In the genomic region with DNA sequence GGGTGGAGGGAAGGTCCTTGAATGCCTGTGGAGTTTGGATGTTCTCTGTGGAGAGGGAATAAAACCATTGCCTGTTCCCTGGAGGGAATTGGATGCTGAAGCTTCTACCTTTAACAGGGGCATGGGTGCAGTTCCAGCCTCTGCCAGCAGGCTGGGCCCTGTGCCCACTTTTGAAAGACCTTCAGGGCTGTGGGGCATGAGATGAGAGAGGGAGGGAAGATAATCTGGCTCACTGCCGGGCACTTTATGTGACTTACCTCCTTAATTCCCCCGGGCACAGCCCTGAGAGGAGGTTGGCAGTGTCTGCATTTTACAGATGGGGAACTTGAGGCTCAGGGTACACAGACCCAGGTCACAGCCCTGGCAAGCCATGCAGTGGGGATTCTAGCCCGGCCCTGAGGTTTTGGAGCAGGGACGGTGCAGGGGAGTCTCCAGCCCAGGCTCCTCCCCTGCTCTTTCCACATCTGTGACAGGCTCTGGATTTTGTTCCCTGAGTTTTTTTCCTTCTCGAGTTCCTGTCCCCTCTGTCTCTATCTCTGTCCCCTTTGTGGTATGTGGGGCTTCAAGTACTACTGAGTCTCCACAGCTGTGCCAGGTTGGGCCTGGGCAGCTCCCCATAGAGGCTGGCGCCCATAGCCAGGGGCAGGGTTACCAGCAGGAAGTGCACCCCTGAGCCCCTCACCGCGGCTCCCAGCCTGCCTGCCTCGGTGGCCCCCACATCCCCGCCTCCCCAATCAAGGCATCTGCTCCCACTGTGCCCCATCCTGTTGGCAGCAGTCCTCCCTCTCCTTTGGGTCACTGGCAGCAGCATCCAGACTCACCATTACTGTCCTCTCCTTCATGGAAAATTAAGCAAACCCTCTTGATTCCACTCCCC, we compare ENCODE assay signal across 8 cellular contexts. TPM values are rescaled to one million over a fixed set of nuclear protein-coding genes. Genes with fewer than 3 reads are reported as not detected.
DNase-seq lines count a peak whose midpoint lies in the region; ATAC-seq, FAIRE-seq and TF ChIP-seq lines count a peak whose summit lies in the region.

No MANE protein-coding gene starts in this region.

- H2AK5ac ChIP-seq in neuronal stem cell (ENCODE audit: low read depth, low read length): peak overlapping the region; percentile 70

- TF ChIP-seq CTCF in LNCAP (IDR thresholded peaks at IDR 0.05): peak; percentile 96

- ATAC-seq in activated T-helper 17 cell treated with anti-CD3 and anti-CD28 coated beads, Interleukin-2, amount 50 U/mL, for 72 hours (replicated peaks): peak; percentile 98

- H3K4me2 ChIP-seq in neuronal stem cell (ENCODE audit: insufficient read depth, low read length, poor library complexity, severe bottlenecking): peak overlapping the region; percentile 11

- WGBS in neuronal stem cell (ENCODE audit: extremely low coverage in 2 of 2, insufficient read length in 2 of 2, insufficient replicate concordance in 1 of 2), 2 donors: no CpG with 5 or more reads among the region's 10 CpGs

- peak overlapping the region; percentile 73 for H2AFZ ChIP-seq in neuronal stem cell (ENCODE audit: low read length)

- H3K4me3 ChIP-seq in neuronal stem cell (ENCODE audit: low read length in 2 of 2) (no peak overlapping the region), subcutaneous abdominal adipose tissue (ENCODE audit: low read depth in 1 of 5, low read length in 5 of 5) (peak overlapping the region in 3 of 5 donors; percentile 39 to 53 (median 41))

- peak overlapping the region; percentile 91 for H2BK15ac ChIP-seq in neuronal stem cell (ENCODE audit: low read length)

- no peak overlapping the region for H3K4me3 Mint-ChIP-seq in activated T-helper 17 cell treated with anti-CD3 and anti-CD28 coated beads, Interleukin-2, amount 50 U/mL, for 72 hours

- H3K9ac ChIP-seq in neuronal stem cell (ENCODE audit: low read depth, low read length, poor library complexity): no peak overlapping the region
- H3K9ac ChIP-seq in subcutaneous abdominal adipose tissue (ENCODE audit: low read length in 5 of 5): peak overlapping the region in 3 of 5 donors; percentile 14 to 41 (median 26)

- H3K36me3 Mint-ChIP-seq in activated T-helper 17 cell treated with anti-CD3 and anti-CD28 coated beads, Interleukin-2, amount 50 U/mL, for 72 hours (ENCODE audit: low read depth): no peaks in the 10 kb centered on the region

- H3K27ac ChIP-seq in neuronal stem cell (replicated peaks; ENCODE audit: low read length) (no peak overlapping the region), subcutaneous abdominal adipose tissue (ENCODE audit: low read depth, low read length) (no peak overlapping the region)

- peaks cover 5 to 11% of the 10 kb centered on the region in 2 donors for H3K4me1 ChIP-seq in neuronal stem cell (ENCODE audit: control insufficient read depth in 2 of 2, insufficient read depth in 1 of 2, low read depth in 1 of 2, low read length in 2 of 2)
- peaks cover 10 to 32% (median 28%) of the 10 kb centered on the region in 5 donors for H3K4me1 ChIP-seq in subcutaneous abdominal adipose tissue (ENCODE audit: control insufficient read depth in 5 of 5, insufficient read depth in 5 of 5, low read length in 5 of 5)

- peak; percentile 84 for FAIRE-seq in GM19239 (lab: Jason Lieb, UNC)

- H2BK12ac ChIP-seq in neuronal stem cell (ENCODE audit: low read length): no peak overlapping the region

- H2BK5ac ChIP-seq in neuronal stem cell (ENCODE audit: low read length): no peak overlapping the region

- H3K27me3 Mint-ChIP-seq in activated T-helper 17 cell treated with anti-CD3 and anti-CD28 coated beads, Interleukin-2, amount 50 U/mL, for 72 hours: no peaks in the 10 kb centered on the region

- H3K27me3 ChIP-seq in neuronal stem cell (ENCODE audit: control insufficient read depth in 3 of 3, insufficient read depth in 3 of 3, low read depth in 1 of 3, low read length in 3 of 3) (no peaks in the 10 kb centered on the region), subcutaneous abdominal adipose tissue (ENCODE audit: control insufficient read depth in 5 of 5, insufficient read depth in 4 of 5, low read length in 5 of 5) (no peaks in the 10 kb centered on the region)

- peak overlapping the region; percentile 43 for H4K8ac ChIP-seq in neuronal stem cell (ENCODE audit: low read depth, low read length)

- DNase-seq in AG08396 (ENCODE audit: low spot score) (peak; percentile 84), GM19239 (ENCODE audit: insufficient read length, low spot score) (peak; percentile 86), RPMI8226 (peak; percentile 92), fibroblast of the conjunctiva (ENCODE audit: low read depth) (peak; percentile 74), neuronal stem cell (ENCODE audit: low spot score) (peak; percentile 65)

- H3K9me3 Mint-ChIP-seq in activated T-helper 17 cell treated with anti-CD3 and anti-CD28 coated beads, Interleukin-2, amount 50 U/mL, for 72 hours: no peaks in the 10 kb centered on the region

- H4K91ac ChIP-seq in neuronal stem cell (ENCODE audit: low read depth, low read length, poor library complexity): no peak overlapping the region

- H3K79me1 ChIP-seq in neuronal stem cell (ENCODE audit: low read depth, low read length): no peaks in the 10 kb centered on the region

- peak overlapping the region; percentile 52 for H3K27ac Mint-ChIP-seq in activated T-helper 17 cell treated with anti-CD3 and anti-CD28 coated beads, Interleukin-2, amount 50 U/mL, for 72 hours

- H3K4ac ChIP-seq in neuronal stem cell (ENCODE audit: low read length): no peak overlapping the region

- no peaks in the 10 kb centered on the region for H3K9me3 ChIP-seq in neuronal stem cell (replicated peaks in 1 of 2; ENCODE audit: control insufficient read depth in 2 of 2, insufficient read depth in 1 of 2, low read depth in 1 of 2, low read length in 2 of 2)
- H3K9me3 ChIP-seq in subcutaneous abdominal adipose tissue (ENCODE audit: control insufficient read depth in 5 of 5, low read length in 5 of 5): no peaks in the 10 kb centered on the region

- H3K14ac ChIP-seq in neuronal stem cell (ENCODE audit: low read length): no peak overlapping the region

- H3K4me1 Mint-ChIP-seq in activated T-helper 17 cell treated with anti-CD3 and anti-CD28 coated beads, Interleukin-2, amount 50 U/mL, for 72 hours: peaks cover 10% of the 10 kb centered on the region

- no peak overlapping the region for H2BK120ac ChIP-seq in neuronal stem cell (ENCODE audit: low read depth, low read length)

- no peaks in the 10 kb centered on the region for H3K36me3 ChIP-seq in neuronal stem cell (replicated peaks in 1 of 2; ENCODE audit: control insufficient read depth in 2 of 2, insufficient read depth in 2 of 2, low read length in 2 of 2)
- H3K36me3 ChIP-seq in subcutaneous abdominal adipose tissue (ENCODE audit: control insufficient read depth in 5 of 5, insufficient read depth in 5 of 5, low read length in 5 of 5): no peaks in the 10 kb centered on the region

- H3K23ac ChIP-seq in neuronal stem cell (ENCODE audit: low read depth, low read length, poor library complexity): no peak overlapping the region

- H3K18ac ChIP-seq in neuronal stem cell (ENCODE audit: low read length): peak overlapping the region; percentile 57

RNA-seq across cellular contexts. Expression of gene THEMIS2, which starts 14.0 kb away (rescaled TPM):
- total RNA-seq in activated T-helper 17 cell treated with anti-CD3 and anti-CD28 coated beads, Interleukin-2, amount 50 U/mL, for 72 hours: 10 to 100 TPM; 32.0 to 62.8 TPM
- polyA plus RNA-seq in neuronal stem cell (2013, experiment 1 of 2): 3.3 TPM
- polyA plus RNA-seq in neuronal stem cell (2013, experiment 2 of 2): 3.7 TPM

RNA-seq across cellular contexts. Expression of gene PPP1R8, which starts 27.7 kb away (rescaled TPM):
- 10 to 100 TPM; 41.0 to 57.9 TPM for total RNA-seq in activated T-helper 17 cell treated with anti-CD3 and anti-CD28 coated beads, Interleukin-2, amount 50 U/mL, for 72 hours
- polyA plus RNA-seq in neuronal stem cell (2013, experiment 1 of 2): 48.8 TPM
- polyA plus RNA-seq in neuronal stem cell (2013, experiment 2 of 2): 47.3 TPM

RNA-seq across cellular contexts. Expression of gene RPA2, which starts 56.1 kb away (rescaled TPM):
- total RNA-seq in activated T-helper 17 cell treated with anti-CD3 and anti-CD28 coated beads, Interleukin-2, amount 50 U/mL, for 72 hours: 10 to 100 TPM; 88.9 to 98.6 TPM
- 53.8 TPM for polyA plus RNA-seq in neuronal stem cell (2013, experiment 1 of 2)
- 52.0 TPM for polyA plus RNA-seq in neuronal stem cell (2013, experiment 2 of 2)

Comparison
In these comparisons a context has a peak if more than half of its experiments do, and no peak if none do; other contexts are left out.
1. H3K4me3 ChIP-seq: peak in subcutaneous abdominal adipose tissue (3 of 5); none in neuronal stem cell (0 of 2).
2. Peak in every context shown above with its lines, with median percentiles within 50 percentile points of each other: DNase-seq.